20 cellular contexts compared by ENCODE assay signal in the genomic region with DNA sequence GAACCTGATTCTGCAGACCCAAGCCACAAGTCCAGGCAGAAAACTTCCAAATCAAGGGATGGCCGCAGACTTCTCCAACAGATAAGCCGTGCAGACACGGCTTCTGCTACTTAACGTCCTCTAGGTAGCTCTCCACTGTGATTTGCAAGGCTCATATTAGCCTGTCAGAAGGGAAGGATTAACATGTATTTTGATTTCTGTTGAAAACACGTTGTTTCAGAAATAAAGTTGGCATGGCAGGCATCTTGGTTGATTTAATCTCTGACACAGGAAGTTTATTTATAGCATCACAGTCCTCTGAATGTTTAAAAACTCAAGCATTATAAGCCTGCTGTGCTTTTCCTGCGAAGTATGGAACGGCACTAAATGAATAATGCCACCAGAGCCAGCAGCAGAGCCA.
"Had no signal": no experiment of that assay in that cellular context is flagged by ENCODE, and none has a peak within 500 bp of the region (broad histone marks: within the 10 kb centered on the region; RNA-seq: fewer than 3 reads in every experiment).

No MANE protein-coding gene starts in this region.

- H3K4me1 ChIP-seq: esophagus squamous epithelium, gastrocnemius medialis, heart right ventricle, left lung, lower lobe of right lung had no signal

- H3K9me3 ChIP-seq: esophagus squamous epithelium, gastrocnemius medialis, heart right ventricle, left lung, lower lobe of right lung, mucosa of descending colon had no signal

- H3K27me3 Mint-ChIP-seq: naive B cell had no signal

- H3K4me3 Mint-ChIP-seq: mesothelial cell of epicardium had no signal

- H3K27ac Mint-ChIP-seq: mesothelial cell of epicardium had no signal

- H3K27ac ChIP-seq: coronary artery, dorsolateral prefrontal cortex, esophagus squamous epithelium, gastrocnemius medialis, heart right ventricle, left lung, lower lobe of right lung had no signal

- H3K27me3 ChIP-seq: gastrocnemius medialis, left lung had no signal

- H3K9me3 Mint-ChIP-seq: mesothelial cell of epicardium had no signal

- H3K36me3 Mint-ChIP-seq: mesothelial cell of epicardium, naive B cell had no signal

- DNase-seq: dermis blood vessel endothelial cell; dorsolateral prefrontal cortex; effector CD4-positive, alpha-beta T cell; effector memory CD4-positive, alpha-beta T cell; esophagus squamous epithelium; foreskin fibroblast; foreskin melanocyte; gastrocnemius medialis; glutamatergic neuron; heart right ventricle; hippocampal formation; left cardiac atrium; left lung; left ventricle myocardium superior; lower lobe of right lung; mesenchymal stem cell; mucosa of descending colon; naive B cell had no signal

- H3K36me3 ChIP-seq: esophagus squamous epithelium, gastrocnemius medialis, heart right ventricle, left lung, lower lobe of right lung had no signal

- H3K4me1 Mint-ChIP-seq: mesothelial cell of epicardium, naive B cell had no signal

- H3K4me3 ChIP-seq: coronary artery, dorsolateral prefrontal cortex, esophagus squamous epithelium, gastrocnemius medialis, heart right ventricle, left lung, lower lobe of right lung, mucosa of descending colon had no signal
